ENCODE assay signal across 9 cellular contexts in genomic region chr7:159175100-159175499, GRCh38. TPM values are rescaled to one million over a fixed set of nuclear protein-coding genes. Genes with fewer than 3 reads are reported as not detected.
A peak's percentile ranks its signal among the peaks of the same experiment; 100 is the strongest.
DNase-seq lines count a peak whose midpoint lies in the region.
"Not testable (repeated sequence)": the region's sequence is repeated elsewhere in the genome, so short reads cannot be mapped to it uniquely, and the experiment has no call there.
"Had no signal": no experiment of that assay in that cellular context is flagged by ENCODE, and none has a peak within 500 bp of the region (broad histone marks: within the 10 kb centered on the region; RNA-seq: fewer than 3 reads in every experiment).

No MANE protein-coding gene starts in this region.

- not testable (repeated sequence) for H3K27me3 Mint-ChIP-seq in CD8-positive, alpha-beta memory T cell

- peak in 4 of 5 donors; percentile 23 to 73 (median 50) for DNase-seq in CD8-positive, alpha-beta memory T cell
- not testable (repeated sequence) for DNase-seq in SK-N-MC (ENCODE audit: low read depth, low spot score)
- DNase-seq in T-helper 22 cell (ENCODE audit: low read depth) = peak; percentile 25
- peak; percentile 27 for DNase-seq in activated gamma-delta T cell treated with Interleukin-2 at 50 U/mL for 16 hours
- peak; percentile 16 to 42 (median 38) for DNase-seq in effector memory CD4-positive, alpha-beta T cell
- DNase-seq in stimulated activated naive CD4-positive, alpha-beta T cell (lab: John Stamatoyannopoulos, UW) = peak in 4 of 6 experiments; percentile 5 to 25 (median 16)

- CTCF ChIA-PET in CD8-positive, alpha-beta memory T cell (lab: Charles Lee) = not testable (repeated sequence)

- peaks cover 24 to 26% (median 25%) of the 10 kb centered on the region in 3 donors for H3K4me1 Mint-ChIP-seq in CD8-positive, alpha-beta memory T cell

- peak overlapping the region in 5 of 8 donors; percentile 40 to 97 (median 87) for H3K27ac Mint-ChIP-seq in CD8-positive, alpha-beta memory T cell

- H3K4me3 ChIP-seq in CD8-positive, alpha-beta memory T cell (ENCODE audit: low read length); SK-N-MC; effector memory CD4-positive, alpha-beta T cell (ENCODE audit: insufficient read depth, low read depth, low read length, poor library complexity, severe bottlenecking): not testable (repeated sequence)

- not testable (repeated sequence) for H3K9ac ChIP-seq in SK-N-MC (ENCODE audit: insufficient read length)

- not testable (repeated sequence) for H3K9me3 ChIP-seq in CD8-positive, alpha-beta memory T cell (ENCODE audit: low read length); SK-N-MC (ENCODE audit: low read depth, low read length); effector memory CD4-positive, alpha-beta T cell (ENCODE audit: control insufficient read depth, low read length)
- H3K9me3 ChIP-seq in KOPT-K1 (ENCODE audit: insufficient read depth, low read length, poor library complexity, severe bottlenecking) = peaks cover 75% of the 10 kb centered on the region

- not testable (repeated sequence) for H3K36me3 ChIP-seq in CD8-positive, alpha-beta memory T cell (ENCODE audit: insufficient read depth, low read length); KOPT-K1 (ENCODE audit: insufficient read depth, low read length); SK-N-MC (ENCODE audit: insufficient read depth, low read length); effector memory CD4-positive, alpha-beta T cell (ENCODE audit: control insufficient read depth, insufficient read depth, low read length)

- peak overlapping the region in 3 of 7 donors; percentile 20 to 59 (median 44) for H3K4me3 Mint-ChIP-seq in CD8-positive, alpha-beta memory T cell

- H3K36me3 Mint-ChIP-seq in CD8-positive, alpha-beta memory T cell = not testable (repeated sequence)

- peaks cover 7 to 15% (median 11%) of the 10 kb centered on the region in 5 donors for H3K9me3 Mint-ChIP-seq in CD8-positive, alpha-beta memory T cell

- not testable (repeated sequence) for H3K27me3 ChIP-seq in CD8-positive, alpha-beta memory T cell (ENCODE audit: insufficient read depth, low read length, poor library complexity, severe bottlenecking); effector memory CD4-positive, alpha-beta T cell (replicated peaks; ENCODE audit: control insufficient read depth, insufficient read depth, low read length, poor library complexity, severe bottlenecking)

- POLR2A ChIA-PET in CD8-positive, alpha-beta memory T cell (lab: Charles Lee) = not testable (repeated sequence)

- H3K4me1 ChIP-seq in CD8-positive, alpha-beta memory T cell (ENCODE audit: insufficient read depth, low read length) = peaks cover 20% of the 10 kb centered on the region
- not testable (repeated sequence) for H3K4me1 ChIP-seq in effector memory CD4-positive, alpha-beta T cell (ENCODE audit: control insufficient read depth, insufficient read depth, low read length, poor library complexity, severe bottlenecking)

- not testable (repeated sequence) for H3K27ac ChIP-seq in CD8-positive, alpha-beta memory T cell (ENCODE audit: low read depth, low read length); effector memory CD4-positive, alpha-beta T cell (ENCODE audit: insufficient read depth, low read length, poor library complexity, severe bottlenecking)
- H3K27ac ChIP-seq in KOPT-K1 (ENCODE audit: low read depth, low read length, poor library complexity, severe bottlenecking) (peak overlapping the region; percentile 17), SK-N-MC (peak overlapping the region; percentile 84)

RNA-seq across cellular contexts. Expression of gene VIPR2, which starts 30.4 kb away (rescaled TPM):
- total RNA-seq in CD8-positive, alpha-beta memory T cell = under 1 TPM; 0.15 to 0.31 TPM
- polyA plus RNA-seq in CD8-positive, alpha-beta memory T cell = 0.61 TPM
- polyA plus RNA-seq: A549, AG04450 had no signal
